In genomic region chr15:65093793-65094170, GRCh38 we compare ENCODE assay signal across 15 cellular contexts. TPM values are rescaled to one million over a fixed set of nuclear protein-coding genes. Genes with fewer than 3 reads are reported as not detected.
DNase-seq lines count a peak whose midpoint lies in the region; ATAC-seq and TF ChIP-seq lines count a peak whose summit lies in the region.
"Not testable (repeated sequence)": the region's sequence is repeated elsewhere in the genome, so short reads cannot be mapped to it uniquely, and the experiment has no call there.
"Had no signal": no experiment of that assay in that cellular context is flagged by ENCODE, and none has a peak within 500 bp of the region (broad histone marks: within the 10 kb centered on the region; RNA-seq: fewer than 3 reads in every experiment).

No MANE protein-coding gene starts in this region.

- H3K4me1 Mint-ChIP-seq in WTC11; activated naive CD8-positive, alpha-beta T cell treated with anti-CD3 and anti-CD28 coated beads, Interleukin-2, amount 10 ng/mL, durations not matched to agents 7 days and 5 days: not testable (repeated sequence)

- H3K36me3 ChIP-seq in gastroesophageal sphincter (peaks cover 0 to 21% of the 10 kb centered on the region in 2 donors), thoracic aorta (peaks cover 15% of the 10 kb centered on the region)
- not testable (repeated sequence) for H3K36me3 ChIP-seq in rectal smooth muscle tissue (ENCODE audit: control insufficient read depth, insufficient read depth, low read length)

- not testable (repeated sequence) for H3K9me3 Mint-ChIP-seq in WTC11; activated naive CD8-positive, alpha-beta T cell treated with anti-CD3 and anti-CD28 coated beads, Interleukin-2, amount 10 ng/mL, durations not matched to agents 7 days and 5 days

- not testable (repeated sequence) for H3K36me3 Mint-ChIP-seq in WTC11; activated naive CD8-positive, alpha-beta T cell treated with anti-CD3 and anti-CD28 coated beads, Interleukin-2, amount 10 ng/mL, durations not matched to agents 7 days and 5 days

- TF ChIP-seq POLR2A in gastroesophageal sphincter (IDR thresholded peaks at IDR 0.05) = not testable (repeated sequence)

- H3K27ac Mint-ChIP-seq in WTC11 = 0 out of 2 replicates have a peak overlapping the region, but pooled peaks have one; percentile 23
- H3K27ac Mint-ChIP-seq in activated naive CD8-positive, alpha-beta T cell treated with anti-CD3 and anti-CD28 coated beads, Interleukin-2, amount 10 ng/mL, durations not matched to agents 7 days and 5 days = not testable (repeated sequence)

- POLR2A ChIA-PET in WTC11 (lab: Charles Lee); activated naive CD8-positive, alpha-beta T cell treated with anti-CD3 and anti-CD28 coated beads, Interleukin-2, amount 10 ng/mL, durations not matched to agents 7 days and 5 days (lab: Charles Lee): not testable (repeated sequence)

- not testable (repeated sequence) for H3K9ac ChIP-seq in rectal smooth muscle tissue (ENCODE audit: low read length)

- 88 to 100% methylated on average over 1 to 9 of the region's 13 CpGs for WGBS in gastroesophageal sphincter (ENCODE audit: low coverage in 1 of 2), 2 donors

- not testable (repeated sequence) for DNase-seq in WTC11 (ENCODE audit: low spot score); thoracic aorta (ENCODE audit: low spot score)
- DNase-seq in activated naive CD8-positive, alpha-beta T cell treated with anti-CD3 and anti-CD28 coated beads, Interleukin-2, amount 10 ng/mL, durations not matched to agents 7 days and 5 days = peak; percentile 8
- DNase-seq in coronary artery (ENCODE audit: low spot score) (peak; percentile 63), mesenteric fat pad (ENCODE audit: low spot score) (peak; percentile 30)

- TF ChIP-seq CTCF in WTC11 (IDR thresholded peaks at IDR 0.05); coronary artery (IDR thresholded peaks at IDR 0.05); gastroesophageal sphincter (IDR thresholded peaks at IDR 0.05); thoracic aorta (IDR thresholded peaks at IDR 0.05): not testable (repeated sequence)

- TF ChIP-seq EP300 in gastroesophageal sphincter (IDR thresholded peaks at IDR 0.05) = not testable (repeated sequence)

- H3K4me3 ChIP-seq in coronary artery; gastroesophageal sphincter; rectal smooth muscle tissue (ENCODE audit: low read length); thoracic aorta: not testable (repeated sequence)

- H3K27me3 Mint-ChIP-seq in WTC11 (ENCODE audit: low read depth); activated naive CD8-positive, alpha-beta T cell treated with anti-CD3 and anti-CD28 coated beads, Interleukin-2, amount 10 ng/mL, durations not matched to agents 7 days and 5 days: not testable (repeated sequence)

- not testable (repeated sequence) for H3K27me3 ChIP-seq in gastroesophageal sphincter; rectal smooth muscle tissue (ENCODE audit: control insufficient read depth, insufficient read depth, low read length); thoracic aorta (replicated peaks; ENCODE audit: insufficient read depth)

- H3K27ac ChIP-seq in coronary artery = not testable (repeated sequence)
- H3K27ac ChIP-seq in gastroesophageal sphincter (peak overlapping the region; percentile 73 to 98 (median 88)), rectal smooth muscle tissue (ENCODE audit: low read depth, low read length) (peak overlapping the region; percentile 61), thoracic aorta (peak overlapping the region; percentile 96 to 99)

- not testable (repeated sequence) for H3K4me3 Mint-ChIP-seq in WTC11; activated naive CD8-positive, alpha-beta T cell treated with anti-CD3 and anti-CD28 coated beads, Interleukin-2, amount 10 ng/mL, durations not matched to agents 7 days and 5 days

- CTCF ChIA-PET in WTC11 (lab: Charles Lee) = interaction anchor here (0.6 to 1.9 kb wide), 5 partner anchors 8 to 115 kb away, joined by 3 to 4 read pairs (median 3); no protein-coding TSS in a partner anchor

- not testable (repeated sequence) for ATAC-seq in WTC11; activated naive CD8-positive, alpha-beta T cell treated with anti-CD3 and anti-CD28 coated beads, Interleukin-2, amount 10 ng/mL, durations not matched to agents 7 days and 5 days (ENCODE audit: low read depth); gastroesophageal sphincter; thoracic aorta (ENCODE audit: insufficient number of reproducible peaks, low FRiP score, low read depth)

- H3K4me1 ChIP-seq in gastroesophageal sphincter (peaks cover 6 to 85% (median 23%) of the 10 kb centered on the region in 3 donors), rectal smooth muscle tissue (ENCODE audit: control insufficient read depth, insufficient read depth, low read length) (peaks cover 29% of the 10 kb centered on the region), thoracic aorta (ENCODE audit: control insufficient read depth in 1 of 2, low read depth in 2 of 2) (peaks cover 22 to 76% of the 10 kb centered on the region in 2 donors)

- H3K9me3 ChIP-seq in gastroesophageal sphincter, thoracic aorta: not testable (repeated sequence)

RNA-seq across cellular contexts. Expression of gene KBTBD13, which starts 17.2 kb away (rescaled TPM):
- total RNA-seq in WTC11 (2021) = 0.05 TPM in 1 of 3 replicates, not detected in the others
- not detected for total RNA-seq in activated naive CD8-positive, alpha-beta T cell treated with anti-CD3 and anti-CD28 coated beads, Interleukin-2, amount 10 ng/mL, durations not matched to agents 7 days and 5 days
- not detected for total RNA-seq in gastroesophageal sphincter
- total RNA-seq in mesenteric fat pad = not detected
- total RNA-seq in thoracic aorta = 1 to 10 TPM in 1 of 2 donors, under 1 TPM in 1; 0.63 to 3.1 TPM
- total RNA-seq: A172; A673; Calu3; CD4-positive, alpha-beta memory T cell; Daoy; G401; GM23338; H4 had no signal

RNA-seq across cellular contexts. Expression of gene UBAP1L, which starts 21.2 kb away (rescaled TPM):
- total RNA-seq in WTC11 (2021) = 2.0 to 2.9 TPM (median 2.2 TPM) in 3 replicates
- total RNA-seq in activated naive CD8-positive, alpha-beta T cell treated with anti-CD3 and anti-CD28 coated beads, Interleukin-2, amount 10 ng/mL, durations not matched to agents 7 days and 5 days = 1 to 10 TPM; 6.1 to 7.2 TPM
- 1 to 10 TPM in 3 of 4 donors, under 1 TPM in 1; 0.12 to 7.5 (median 3.0) TPM for total RNA-seq in gastroesophageal sphincter
- total RNA-seq in mesenteric fat pad = 3.9 TPM
- total RNA-seq in thoracic aorta = 10 to 100 TPM in 1 of 2 donors, 1 to 10 TPM in 1; 3.7 to 11.0 TPM

RNA-seq across cellular contexts. Expression of gene RASL12, which starts 26.0 kb away (rescaled TPM):
- total RNA-seq in WTC11 (2021) (5.6 to 6.8 TPM (median 6.5 TPM) in 3 replicates), gastroesophageal sphincter (100 to 1,000 TPM in 3 of 4 donors, 10 to 100 TPM in 1; 43.2 to 244 (median 179) TPM), mesenteric fat pad (4.7 TPM), thoracic aorta (100 to 1,000 TPM; 211 to 324 TPM)
- not detected for total RNA-seq in activated naive CD8-positive, alpha-beta T cell treated with anti-CD3 and anti-CD28 coated beads, Interleukin-2, amount 10 ng/mL, durations not matched to agents 7 days and 5 days
- total RNA-seq: A172; CD4-positive, alpha-beta memory T cell; G401 had no signal

RNA-seq across cellular contexts. Expression of gene PDCD7, which starts 39.8 kb away (rescaled TPM):
- total RNA-seq in WTC11 (2021) (23.5 to 25.4 TPM (median 25.4 TPM) in 3 replicates), gastroesophageal sphincter (10 to 100 TPM; 26.4 to 70.7 (median 30.4) TPM), mesenteric fat pad (22.9 TPM), thoracic aorta (10 to 100 TPM; 18.5 to 26.7 TPM)
- 10 to 100 TPM; 39.4 to 42.2 TPM for total RNA-seq in activated naive CD8-positive, alpha-beta T cell treated with anti-CD3 and anti-CD28 coated beads, Interleukin-2, amount 10 ng/mL, durations not matched to agents 7 days and 5 days

RNA-seq across cellular contexts. Expression of gene SLC51B, which starts 48.6 kb away (rescaled TPM):
- total RNA-seq in WTC11 (2021) (not detected in 3 replicates), gastroesophageal sphincter (not detected), mesenteric fat pad (not detected), thoracic aorta (not detected)
- total RNA-seq in activated naive CD8-positive, alpha-beta T cell treated with anti-CD3 and anti-CD28 coated beads, Interleukin-2, amount 10 ng/mL, durations not matched to agents 7 days and 5 days = not detected
- total RNA-seq: A172; A673; Calu3; CD4-positive, alpha-beta memory T cell; Daoy; G401; GM23338; H4 had no signal
